In the genomic region with DNA sequence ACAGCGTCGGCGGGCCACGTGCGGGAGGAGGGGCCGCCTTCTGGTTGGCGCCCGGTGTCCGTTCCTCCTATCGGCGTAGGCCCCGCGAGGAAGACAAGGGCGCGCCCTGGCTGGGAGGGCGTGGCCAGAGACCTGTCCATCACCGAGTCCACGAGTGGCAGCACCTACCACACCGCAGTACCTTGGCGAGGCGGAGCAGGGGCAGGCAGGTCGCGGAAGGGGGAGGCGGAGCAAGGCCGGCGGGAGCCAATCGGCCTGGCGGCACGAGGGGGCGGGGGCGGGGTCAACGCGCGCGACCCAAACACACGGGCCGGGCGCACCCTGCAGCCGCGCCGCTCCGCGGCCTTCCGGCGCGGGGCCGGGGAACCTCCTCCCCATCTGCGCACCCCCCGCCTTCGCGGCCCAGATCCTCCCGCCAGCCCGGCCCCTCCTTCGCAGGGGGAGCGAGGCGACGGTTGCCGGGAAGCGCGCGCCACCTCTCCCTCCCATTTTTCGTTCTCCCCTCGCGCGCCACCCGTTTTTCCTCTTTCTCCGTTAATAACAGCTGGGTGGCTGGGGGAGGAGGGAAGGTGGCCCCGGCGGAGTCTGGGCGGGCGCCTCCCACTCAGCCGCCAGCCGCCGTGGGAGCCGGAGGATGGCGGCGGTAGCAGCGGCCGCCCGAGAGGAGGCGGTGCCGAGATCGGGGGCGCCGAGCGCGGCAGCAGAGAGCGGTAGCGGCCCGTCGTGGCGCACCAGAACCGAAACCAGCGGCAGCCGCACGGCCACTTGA, we compare ENCODE assay signal across 8 cellular contexts. TPM values are rescaled to one million over a fixed set of nuclear protein-coding genes. Genes with fewer than 3 reads are reported as not detected.
A peak's percentile ranks its signal among the peaks of the same experiment; 100 is the strongest.
DNase-seq lines count a peak whose midpoint lies in the region; ATAC-seq, FAIRE-seq and TF ChIP-seq lines count a peak whose summit lies in the region.

A gene (plus strand): TSS at position 300 of the 769 bp plus-strand sequence. CDS start 761 bp downstream, outside the sequence.

- DNase-seq in GM12891 (ENCODE audit: insufficient read length, low spot score) (peak; percentile 80), NCI-H1436 (lab: John Stamatoyannopoulos, UW) (peak; percentile 98), T follicular helper cell (ENCODE audit: low read depth) (peak; percentile 98), adrenal gland (peak; percentile 99 to 100 (median 100)), heart right ventricle (peak; percentile 98), posterior vena cava (ENCODE audit: low spot score) (peak; percentile 99), upper lobe of right lung (peak; percentile 100)

- peak in 5 of 6 experiments; percentile 28 to 53 (median 47) for TF ChIP-seq CTCF in adrenal gland (IDR thresholded peaks at IDR 0.05)
- peak; percentile 11 to 83 (median 53) for TF ChIP-seq CTCF in heart right ventricle (IDR thresholded peaks at IDR 0.05)
- TF ChIP-seq CTCF in upper lobe of right lung (IDR thresholded peaks at IDR 0.05) = peak; percentile 57

- peak within 1 kb of the TSS; percentile 91 to 100 (median 98) for H3K27ac ChIP-seq in adrenal gland
- peak within 1 kb of the TSS; percentile 83 to 99 (median 98) for H3K27ac ChIP-seq in heart right ventricle
- H3K27ac ChIP-seq in upper lobe of right lung = peak within 1 kb of the TSS; percentile 95

- no peaks in the 10 kb centered on the region for H3K36me3 ChIP-seq in adrenal gland (replicated peaks in 1 of 2)
- H3K36me3 ChIP-seq in heart right ventricle = no peaks in the 10 kb centered on the region
- no peaks in the 10 kb centered on the region for H3K36me3 ChIP-seq in upper lobe of right lung

- ATAC-seq in HG02840 (IDR thresholded peaks at IDR 0.05; ENCODE audit: low FRiP score, unreplicated experiment) (peak; percentile 84), heart right ventricle (peak; percentile 92 to 99 (median 98)), upper lobe of right lung (peak; percentile 95)

- H3K4me1 ChIP-seq in adrenal gland (replicated peaks in 1 of 2) = peaks cover 9 to 25% of the 10 kb centered on the region in 2 donors
- peaks cover 4 to 42% (median 29%) of the 10 kb centered on the region in 9 donors for H3K4me1 ChIP-seq in heart right ventricle
- H3K4me1 ChIP-seq in upper lobe of right lung = peaks cover 20% of the 10 kb centered on the region

- peak; percentile 28; the same call in 1 of the 2 replicates for TF ChIP-seq POLR2A in GM12891 (IDR thresholded peaks at IDR 0.05; ENCODE audit: low read depth, low read length)
- TF ChIP-seq POLR2A in adrenal gland (IDR thresholded peaks at IDR 0.05) = peak; percentile 54 to 76

- intact Hi-C loops in adrenal gland (cut with DNase I) (no loop called here), heart right ventricle (cut with DNase I) (loop anchor here in 3 of 10 donors (5.0 to 10.0 kb wide), 5 partner anchors 117 to 278 kb away; a partner anchor contains a TSS), posterior vena cava (cut with DNase I) (loop anchor here in 1 of 2 donors (5.0 kb wide), 1 partner anchor 117 kb away; no protein-coding TSS in a partner anchor), upper lobe of right lung (cut with DNase I) (no loop called here)

- WGBS in adrenal gland, 4 donors = 0 to 1% (median 0%) methylated on average over 12 to 96 of the region's 96 CpGs
- 0% methylated on average over 60 to 95 of the region's 96 CpGs for WGBS in heart right ventricle, 2 donors

- H3K27me3 ChIP-seq in adrenal gland = no peaks in the 10 kb centered on the region
- H3K27me3 ChIP-seq in heart right ventricle = no peaks in the 10 kb centered on the region
- H3K27me3 ChIP-seq in upper lobe of right lung = no peaks in the 10 kb centered on the region

- peak within 1 kb of the TSS; percentile 46 to 95 (median 65) for H3K4me3 ChIP-seq in adrenal gland
- peak within 1 kb of the TSS; percentile 45 to 95 (median 81) for H3K4me3 ChIP-seq in heart right ventricle
- H3K4me3 ChIP-seq in upper lobe of right lung = peak within 1 kb of the TSS; percentile 82

- H3K9me3 ChIP-seq in adrenal gland (replicated peaks in 1 of 3) (no peaks in the 10 kb centered on the region), heart right ventricle (peaks cover 0 to 6% (median 0%) of the 10 kb centered on the region in 11 donors), upper lobe of right lung (no peaks in the 10 kb centered on the region)

- FAIRE-seq in GM12891 (lab: Jason Lieb, UNC) = peak; percentile 98

TF ChIP-seq in GM12891, 5 proteins besides CTCF, POLR2A, EP300 and RAD21:
- TF ChIP-seq POLR2AphosphoS5 (IDR thresholded peaks at IDR 0.05; ENCODE audit: low read depth, low read length) (0 out of 2 replicates have a peak, but pooled peaks have one; percentile 27), POU2F2 (IDR thresholded peaks at IDR 0.05; ENCODE audit: low read depth, low read length) (no peak), SPI1 (IDR thresholded peaks at IDR 0.05; ENCODE audit: low read depth, low read length) (no peak), TAF1 (IDR thresholded peaks at IDR 0.05; ENCODE audit: low read depth, low read length) (no peak), PAX5 (IDR thresholded peaks at IDR 0.05; ENCODE audit: insufficient read depth, low read length, severe bottlenecking) (peak; percentile 60)
TF ChIP-seq in GM12891: peak in this region for 2.

RNA-seq across cellular contexts. Expression of the gene that starts here (rescaled TPM):
- polyA plus RNA-seq in GM12891 (2012; ENCODE audit: low read depth, missing spikeins) = 3.8 TPM
- total RNA-seq in adrenal gland (10 to 100 TPM in 7 of 8 donors, 1 to 10 TPM in 1; 9.4 to 36.5 (median 20.4) TPM), heart right ventricle (10 to 100 TPM in 3 of 10 donors, 1 to 10 TPM in 7; 5.3 to 13.8 (median 8.8) TPM), posterior vena cava (10 to 100 TPM; 12.5 to 13.5 TPM), upper lobe of right lung (24.6 TPM)
- polyA plus RNA-seq in adrenal gland (1 to 10 TPM; 4.1 to 6.1 (median 4.5) TPM), heart right ventricle (1 to 10 TPM; 2.9 to 3.7 TPM)

Comparison
In these comparisons a context has a peak if more than half of its experiments do, and no peak if none do; other contexts are left out.
1. Peak in every context shown above with its lines: DNase-seq, ATAC-seq, H3K4me3 ChIP-seq and H3K27ac ChIP-seq.